ENCODE assay signal across 26 cellular contexts in genomic region chr20:9573598-9573997, GRCh38. TPM values are rescaled to one million over a fixed set of nuclear protein-coding genes. Genes with fewer than 3 reads are reported as not detected.
A peak's percentile ranks its signal among the peaks of the same experiment; 100 is the strongest.
DNase-seq lines count a peak whose midpoint lies in the region; ATAC-seq lines count a peak whose summit lies in the region.
"Had no signal": no experiment of that assay in that cellular context is flagged by ENCODE, and none has a peak within 500 bp of the region (broad histone marks: within the 10 kb centered on the region; RNA-seq: fewer than 3 reads in every experiment).

No MANE protein-coding gene starts in this region.

- H3K27ac ChIP-seq in HUES64 (ENCODE audit: low read depth, low read length) (peak overlapping the region; percentile 61), iPS-18a (ENCODE audit: low read length) (peak overlapping the region; percentile 50)
- H3K27ac ChIP-seq: testis, vagina had no signal

- H3K4me1 ChIP-seq in HUES64 (ENCODE audit: insufficient read depth, low read length) (peaks cover 65% of the 10 kb centered on the region), iPS-18a (ENCODE audit: control insufficient read depth, low read depth, low read length) (peaks cover 60% of the 10 kb centered on the region)
- H3K4me1 ChIP-seq: testis, vagina had no signal

- no peaks in the 10 kb centered on the region for H3K9me3 ChIP-seq in HUES64 (ENCODE audit: insufficient read depth, low read depth, low read length)
- no peaks in the 10 kb centered on the region for H3K9me3 ChIP-seq in iPS-18a (ENCODE audit: control insufficient read depth, low read depth, low read length)
- H3K9me3 ChIP-seq: testis, vagina had no signal

- peak overlapping the region; percentile 29 for H3K4me3 ChIP-seq in HUES64 (ENCODE audit: low read length)
- peak overlapping the region; percentile 12 for H3K4me3 ChIP-seq in iPS-18a (ENCODE audit: low read length)
- H3K4me3 ChIP-seq: smooth muscle cell, testis, vagina had no signal

- intact Hi-C loops in posterior cingulate gyrus (cut with DNase I), result no loop called here

- ATAC-seq in HG03442 (IDR thresholded peaks at IDR 0.05; ENCODE audit: unreplicated experiment) (no peak), GM21825 (IDR thresholded peaks at IDR 0.05; ENCODE audit: unreplicated experiment) (no peak)
- ATAC-seq: activated naive CD8-positive, alpha-beta T cell treated with anti-CD3 and anti-CD28 coated beads, Interleukin-2, amount 50 U/mL, for 24 hours; stimulated activated naive B cell treated with anti-CD40 and anti-IgM and Interleukin-4, amounts not matched to agents 10 μg/mL and 1 μg/mL and 100 μg/mL, for 72 hours had no signal

- H3K27me3 ChIP-seq in HUES64 (ENCODE audit: insufficient read depth, low read length) (peaks cover 51% of the 10 kb centered on the region), iPS-18a (ENCODE audit: control insufficient read depth, insufficient read depth, low read length) (peaks cover 35% of the 10 kb centered on the region)
- H3K27me3 ChIP-seq: testis, vagina had no signal

- 50% methylated on average over 9 of the region's 9 CpGs for WGBS in HUES64

- DNase-seq in astrocyte of the hippocampus (ENCODE audit: low read depth, low spot score) (peak; percentile 3), posterior cingulate gyrus (peak in 7 of 10 donors; percentile 6 to 85 (median 31)), NCI-H1436 (lab: John Stamatoyannopoulos, UW) (no peak)
- DNase-seq: activated CD4-positive, alpha-beta memory T cell treated with anti-CD3 and anti-CD28 coated beads, Interleukin-2, amount 10 ng/mL, durations not matched to agents 7 days and 5 days; activated CD4-positive, CD25-positive, alpha-beta regulatory T cell; activated effector memory CD4-positive, alpha-beta T cell treated with anti-CD3 and anti-CD28 coated beads, Interleukin-2, amount 50 U/mL, for 16 hours; activated naive CD8-positive, alpha-beta T cell treated with anti-CD3 and anti-CD28 coated beads, Interleukin-2, amount 50 U/mL, for 24 hours; CD4-positive, alpha-beta memory T cell; cortex of kidney; DMS53; GF-D8; immature natural killer cell; NCI-H1092 treated with DMSO at 0.1 percent for 48 hours; NCI-H2171; NCI-H526 treated with DMSO at 0.1 percent for 48 hours; stimulated activated CD4-positive, alpha-beta T cell treated with anti-CD3 and anti-CD28 coated beads, Interleukin-2, amount 100 ng/mL, for 48 hours; stimulated activated naive B cell treated with anti-CD40 and anti-IgM and Interleukin-4, amounts not matched to agents 10 μg/mL and 1 μg/mL and 100 μg/mL, for 72 hours; testis had no signal

- H3K9ac ChIP-seq in HUES64 (ENCODE audit: low read depth, low read length) (peak overlapping the region; percentile 43; the same call in 1 of the 2 replicates), iPS-18a (ENCODE audit: low read length) (peak overlapping the region; percentile 65)

- no peaks in the 10 kb centered on the region for H3K36me3 ChIP-seq in HUES64 (ENCODE audit: insufficient read depth, low read length)
- H3K36me3 ChIP-seq in iPS-18a (ENCODE audit: control insufficient read depth, low read depth, low read length), result no peaks in the 10 kb centered on the region
- H3K36me3 ChIP-seq: vagina had no signal

RNA-seq across cellular contexts. Expression of gene LAMP5, which starts 59.2 kb away (rescaled TPM):
- polyA plus RNA-seq in HUES64 (2013, experiment 1 of 2), result 1.7 TPM
- 2.5 TPM for polyA plus RNA-seq in HUES64 (2013, experiment 2 of 2)
- polyA plus RNA-seq: CD4-positive, alpha-beta memory T cell; endothelial cell of umbilical vein; liver had no signal
